1 cellular context compared by ENCODE assay signal in the genomic region with DNA sequence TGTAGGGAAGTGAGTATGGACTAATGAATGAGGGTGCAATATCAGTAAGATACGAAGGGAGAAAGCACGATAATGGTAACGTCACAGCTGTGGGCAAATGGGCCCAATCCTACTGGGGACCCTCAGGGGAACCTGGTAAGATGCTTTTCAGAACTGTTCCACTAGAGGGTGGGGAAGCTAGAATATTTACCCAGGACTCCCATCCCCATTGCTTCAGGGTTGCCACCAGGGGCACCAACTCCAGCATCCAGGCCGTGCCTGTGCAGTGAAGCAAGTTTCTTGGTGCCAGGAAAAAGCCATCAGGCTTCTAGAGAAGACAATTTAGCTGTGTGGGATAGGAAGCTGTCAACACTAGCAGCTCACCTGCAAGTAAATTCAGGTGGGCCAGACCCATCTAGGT.
TF ChIP-seq lines count a peak whose summit lies in the region.

No MANE protein-coding gene starts in this region.

TF ChIP-seq in SK-N-SH treated with all-trans-retinoic acid at 6 μM for 48 hours, 23 proteins besides CTCF, POLR2A, EP300 and RAD21 (continued from another document):
- no peak for TF ChIP-seq CSRNP3 (CRISPR knock-in tag; IDR thresholded peaks at IDR 0.05)
